ENCODE assay signal across 8 cellular contexts in genomic region chr2:63840785-63841253, GRCh38. TPM values are rescaled to one million over a fixed set of nuclear protein-coding genes. Genes with fewer than 3 reads are reported as not detected.
DNase-seq lines count a peak whose midpoint lies in the region; ATAC-seq and TF ChIP-seq lines count a peak whose summit lies in the region.

No MANE protein-coding gene starts in this region.

- no peaks in the 10 kb centered on the region for H3K27me3 Mint-ChIP-seq in CD4-positive, alpha-beta T cell
- no peaks in the 10 kb centered on the region for H3K27me3 Mint-ChIP-seq in activated CD4-positive, alpha-beta memory T cell treated with anti-CD3 and anti-CD28 coated beads for 36 hours

- peaks cover 0 to 12% (median 0%) of the 10 kb centered on the region in 4 donors for H3K4me1 ChIP-seq in right lobe of liver

- no peaks in the 10 kb centered on the region for H3K9me3 ChIP-seq in CD4-positive, alpha-beta T cell (ENCODE audit: control insufficient read depth, low read length)
- no peaks in the 10 kb centered on the region for H3K9me3 ChIP-seq in right lobe of liver

- peak overlapping the region; percentile 87 for H3K27ac ChIP-seq in CD4-positive, alpha-beta T cell (ENCODE audit: low read depth, low read length)
- H3K27ac ChIP-seq in dorsolateral prefrontal cortex = peak overlapping the region; percentile 85 to 99 (median 97)
- peak overlapping the region; percentile 96 to 97 (median 97) for H3K27ac ChIP-seq in right lobe of liver

- ATAC-seq in CD4-positive, alpha-beta T cell (ENCODE audit: poor library complexity) = peak; percentile 88
- ATAC-seq in GM19452 (IDR thresholded peaks at IDR 0.05; ENCODE audit: unreplicated experiment) (peak; percentile 93), HG03575 (IDR thresholded peaks at IDR 0.05; ENCODE audit: extremely low read depth, insufficient number of reproducible peaks, low FRiP score, unreplicated experiment) (peak; percentile 69), right lobe of liver (peak; percentile 82 to 92 (median 85))

- H3K36me3 Mint-ChIP-seq in CD4-positive, alpha-beta T cell (ENCODE audit: low read depth) = peaks cover 27% of the 10 kb centered on the region
- H3K36me3 Mint-ChIP-seq in activated CD4-positive, alpha-beta memory T cell treated with anti-CD3 and anti-CD28 coated beads for 36 hours = peaks cover 12% of the 10 kb centered on the region

- POLR2A ChIA-PET in CD4-positive, alpha-beta T cell (lab: Charles Lee) = interaction anchor here (0.7 to 3.9 kb wide), 12 partner anchors 10 to 1387 kb away, joined by 3 to 93 read pairs (median 6); partner anchors contain the start of genes ACTR2, AFTPH, CEP68 and MDH1
- POLR2A ChIA-PET in activated CD4-positive, alpha-beta memory T cell treated with anti-CD3 and anti-CD28 coated beads for 36 hours (lab: Charles Lee) = interaction anchor here (0.7 to 2.9 kb wide), 8 partner anchors 9 to 486 kb away, joined by 5 to 29 read pairs (median 9); partner anchors contain the start of genes MDH1 and WDPCP

- no peaks in the 10 kb centered on the region for H3K27me3 ChIP-seq in CD4-positive, alpha-beta T cell (ENCODE audit: control insufficient read depth, insufficient read depth, low read length)
- H3K27me3 ChIP-seq in dorsolateral prefrontal cortex = no peaks in the 10 kb centered on the region
- H3K27me3 ChIP-seq in right lobe of liver = no peaks in the 10 kb centered on the region

- no peaks in the 10 kb centered on the region for H3K9me3 Mint-ChIP-seq in CD4-positive, alpha-beta T cell
- no peaks in the 10 kb centered on the region for H3K9me3 Mint-ChIP-seq in activated CD4-positive, alpha-beta memory T cell treated with anti-CD3 and anti-CD28 coated beads for 36 hours

- H3K27ac Mint-ChIP-seq in CD4-positive, alpha-beta T cell = peak overlapping the region; percentile 97
- H3K27ac Mint-ChIP-seq in activated CD4-positive, alpha-beta memory T cell treated with anti-CD3 and anti-CD28 coated beads for 36 hours = peak overlapping the region; percentile 100

- peak overlapping the region; percentile 99 for H3K4me3 Mint-ChIP-seq in CD4-positive, alpha-beta T cell
- peak overlapping the region; percentile 99 for H3K4me3 Mint-ChIP-seq in activated CD4-positive, alpha-beta memory T cell treated with anti-CD3 and anti-CD28 coated beads for 36 hours

- peaks cover 0 to 2% (median 0%) of the 10 kb centered on the region in 4 donors for H3K36me3 ChIP-seq in right lobe of liver

- TF ChIP-seq CTCF in CD4-positive, alpha-beta T cell (IDR thresholded peaks at IDR 0.05) = no peak
- TF ChIP-seq CTCF in dorsolateral prefrontal cortex (IDR thresholded peaks at IDR 0.05 in 54 of 56, conservative IDR thresholded peaks at IDR 0.05 in 2 of 56; ENCODE audit: low read depth in 1 of 56, partially characterized antibody in 56 of 56) (peak in 29 of 56 donors; percentile 3 to 37 (median 21)), right lobe of liver (IDR thresholded peaks at IDR 0.05) (peak in 1 of 4 donors; percentile 12)

- intact Hi-C loops in CD4-positive, alpha-beta T cell (cut with DNase I, micrococcal nuclease) = loop anchor here (1.0 to 10.0 kb wide), 8 partner anchors 15 to 1594 kb away; partner anchors contain the start of genes MDH1 (in 2 of the 2), WDPCP (in 2 of the 2), CEP68 (in 1 of the 2) and SPRED2 (in 1 of the 2)
- intact Hi-C loops in activated CD4-positive, alpha-beta memory T cell treated with anti-CD3 and anti-CD28 coated beads for 36 hours (cut with micrococcal nuclease) = loop anchor here (1.0 to 10.0 kb wide), 14 partner anchors 15 to 1954 kb away; partner anchors contain the start of genes AFTPH, B3GNT2, CCT4 and EHBP1
- intact Hi-C loops in dorsolateral prefrontal cortex (cut with DNase I) = loop anchor here (2.0 to 10.0 kb wide), 4 partner anchors 144 to 254 kb away; partner anchors contain the start of genes MDH1 (in 1 of the 2), VPS54 (in 1 of the 2) and WDPCP (in 1 of the 2)
- intact Hi-C loops in right lobe of liver (cut with DNase I) = no loop called here

- peaks cover 41% of the 10 kb centered on the region for H3K4me1 Mint-ChIP-seq in CD4-positive, alpha-beta T cell (ENCODE audit: low read depth)
- peaks cover 39% of the 10 kb centered on the region for H3K4me1 Mint-ChIP-seq in activated CD4-positive, alpha-beta memory T cell treated with anti-CD3 and anti-CD28 coated beads for 36 hours (ENCODE audit: low read depth)

- peak; percentile 100 for TF ChIP-seq POLR2A in right lobe of liver (IDR thresholded peaks at IDR 0.05)

- WGBS in right lobe of liver (ENCODE audit: insufficient coverage, low coverage, low lambda C conversion rate, missing lambda C conversion rate) = 0% methylated on average over 25 of the region's 34 CpGs

- peak; percentile 93 to 97 (median 96) for DNase-seq in CD4-positive, alpha-beta T cell
- DNase-seq in NCI-H82 (lab: John Stamatoyannopoulos, UW) (peak; percentile 100), dorsolateral prefrontal cortex (peak; percentile 98 to 100 (median 99)), right lobe of liver (peak; percentile 99 to 100 (median 99))
- peak; percentile 99 for DNase-seq in activated CD4-positive, alpha-beta memory T cell treated with anti-CD3 and anti-CD28 coated beads for 36 hours
- DNase-seq in stimulated activated CD4-positive, alpha-beta T cell treated with anti-CD3 and anti-CD28 coated beads, Interleukin-4, amount 100 ng/mL, for 24 hours = peak; percentile 98

- CTCF ChIA-PET in CD4-positive, alpha-beta T cell (lab: Charles Lee) = interaction anchor here (0.9 to 5.8 kb wide), 3 partner anchors 13 to 252 kb away, joined by 3 to 50 read pairs (median 39); partner anchors contain the start of genes MDH1 and WDPCP
- CTCF ChIA-PET in activated CD4-positive, alpha-beta memory T cell treated with anti-CD3 and anti-CD28 coated beads for 36 hours (lab: Charles Lee) = interaction anchor here (0.6 to 2.6 kb wide), 7 partner anchors 10 to 1448 kb away, joined by 3 to 16 read pairs (median 8); no protein-coding TSS in a partner anchor

- H3K4me3 ChIP-seq in dorsolateral prefrontal cortex (peak overlapping the region; percentile 73 to 99 (median 93)), right lobe of liver (peak overlapping the region; percentile 87 to 97 (median 89))

RNA-seq across cellular contexts. Expression of gene UGP2, which starts 0.9 kb away (rescaled TPM):
- 10 to 100 TPM; 47.1 to 53.2 TPM for total RNA-seq in CD4-positive, alpha-beta T cell
- 100 to 1,000 TPM; 113 to 119 TPM for total RNA-seq in activated CD4-positive, alpha-beta memory T cell treated with anti-CD3 and anti-CD28 coated beads for 36 hours
- total RNA-seq in dorsolateral prefrontal cortex (100 to 1,000 TPM in 119 of 120 experiments, 10 to 100 TPM in 1; 84.4 to 293 (median 212) TPM), right lobe of liver (100 to 1,000 TPM; 276 to 691 (median 425) TPM)

Comparison
In these comparisons a context has a peak if more than half of its experiments do, and no peak if none do; other contexts are left out.
1. Peak in every context shown above with its lines: DNase-seq, ATAC-seq, H3K4me3 ChIP-seq and H3K27ac ChIP-seq.
2. intact Hi-C loops: an anchor here in CD4-positive, alpha-beta T cell (1.0 to 10.0 kb wide), activated CD4-positive, alpha-beta memory T cell treated with anti-CD3 and anti-CD28 coated beads for 36 hours (1.0 to 10.0 kb wide) and dorsolateral prefrontal cortex (2.0 to 10.0 kb wide); none called in right lobe of liver.